In genomic region chr15:70387993-70388392, GRCh38 we compare ENCODE assay signal across 19 cellular contexts.
DNase-seq lines count a peak whose midpoint lies in the region; ATAC-seq and TF ChIP-seq lines count a peak whose summit lies in the region.
"Had no signal": no experiment of that assay in that cellular context is flagged by ENCODE, and none has a peak within 500 bp of the region (broad histone marks: within the 10 kb centered on the region; RNA-seq: fewer than 3 reads in every experiment).

No MANE protein-coding gene starts in this region.

- TF ChIP-seq CTCF in activated CD8-positive, alpha-beta T cell treated with anti-CD3 and anti-CD28 coated beads for 36 hours (IDR thresholded peaks at IDR 0.05) = no peak
- peak; percentile 6 for TF ChIP-seq CTCF in endodermal cell (conservative IDR thresholded peaks at IDR 0.05)
- TF ChIP-seq CTCF in mesothelial cell of epicardium (IDR thresholded peaks at IDR 0.05; ENCODE audit: unreplicated experiment) = no peak
- TF ChIP-seq CTCF in dorsolateral prefrontal cortex (IDR thresholded peaks at IDR 0.05 in 54 of 56, conservative IDR thresholded peaks at IDR 0.05 in 2 of 56; ENCODE audit: low read depth in 1 of 56, partially characterized antibody in 56 of 56) = no peak

- H2AFZ ChIP-seq in GM23248 = no peak overlapping the region

- WGBS in endodermal cell (ENCODE audit: insufficient coverage in 1 of 2, insufficient read length in 1 of 2), 2 experiments = 88 to 89% methylated on average over 1 to 2 of the region's 2 CpGs
- 75 to 81% methylated on average over 2 of the region's 2 CpGs for WGBS in GM23248 (ENCODE audit: low coverage in 1 of 2, low lambda C conversion rate in 2 of 2, missing lambda C conversion rate in 2 of 2), 2 experiments

- H3K27me3 Mint-ChIP-seq in activated CD8-positive, alpha-beta T cell treated with anti-CD3 and anti-CD28 coated beads, Interleukin-2, amount 10 ng/mL, durations not matched to agents 7 days and 5 days (ENCODE audit: low read depth) = peaks cover 18% of the 10 kb centered on the region
- H3K27me3 Mint-ChIP-seq in activated CD8-positive, alpha-beta T cell treated with anti-CD3 and anti-CD28 coated beads for 36 hours = no peaks in the 10 kb centered on the region
- H3K27me3 Mint-ChIP-seq in endodermal cell (ENCODE audit: insufficient read depth) (peaks cover 1% of the 10 kb centered on the region), mesothelial cell of epicardium (ENCODE audit: low read depth) (no peaks in the 10 kb centered on the region)
- H3K27me3 Mint-ChIP-seq: CD4-positive, alpha-beta T cell had no signal

- no peaks in the 10 kb centered on the region for H4K20me1 ChIP-seq in GM23248 (ENCODE audit: insufficient read depth)

- H3K4me2 ChIP-seq in GM23248 (ENCODE audit: unreplicated experiment) = no peak overlapping the region
- H3K4me2 ChIP-seq: A549 had no signal

- in situ Hi-C loops in G401 (cut with HindIII; ENCODE audit: low sequenced_read_pairs) = no loop called here
- in situ Hi-C loops in GM23248 (cut with MboI) = no loop called here

- H3K9me2 ChIP-seq in GM23248 (ENCODE audit: insufficient read depth) = no peaks in the 10 kb centered on the region

- CTCF ChIA-PET in activated CD8-positive, alpha-beta T cell treated with anti-CD3 and anti-CD28 coated beads, Interleukin-2, amount 10 ng/mL, durations not matched to agents 7 days and 5 days (lab: Charles Lee) = no interaction called here
- CTCF ChIA-PET in activated CD8-positive, alpha-beta T cell treated with anti-CD3 and anti-CD28 coated beads for 36 hours (lab: Charles Lee) = no interaction called here

- POLR2A ChIA-PET in activated CD8-positive, alpha-beta T cell treated with anti-CD3 and anti-CD28 coated beads, Interleukin-2, amount 10 ng/mL, durations not matched to agents 7 days and 5 days (lab: Charles Lee) = no interaction called here
- POLR2A ChIA-PET in activated CD8-positive, alpha-beta T cell treated with anti-CD3 and anti-CD28 coated beads for 36 hours (lab: Charles Lee) = no interaction called here

- no peak overlapping the region for H3K9ac ChIP-seq in endodermal cell (ENCODE audit: extremely low read depth, low read length, poor library complexity, severe bottlenecking)
- H3K9ac ChIP-seq in GM23248 = no peak overlapping the region

- no peaks in the 10 kb centered on the region for H3K4me1 Mint-ChIP-seq in activated CD8-positive, alpha-beta T cell treated with anti-CD3 and anti-CD28 coated beads, Interleukin-2, amount 10 ng/mL, durations not matched to agents 7 days and 5 days (ENCODE audit: low read depth)
- H3K4me1 Mint-ChIP-seq in activated CD8-positive, alpha-beta T cell treated with anti-CD3 and anti-CD28 coated beads for 36 hours (ENCODE audit: low read depth) = no peaks in the 10 kb centered on the region
- peaks cover 16% of the 10 kb centered on the region for H3K4me1 Mint-ChIP-seq in endodermal cell
- peaks cover 46% of the 10 kb centered on the region for H3K4me1 Mint-ChIP-seq in mesothelial cell of epicardium

- H3K27me3 ChIP-seq in endodermal cell (ENCODE audit: control insufficient read depth, insufficient read depth, low read length, poor library complexity, severe bottlenecking) (no peaks in the 10 kb centered on the region), dorsolateral prefrontal cortex (peaks cover 0 to under 1% (median 0%) of the 10 kb centered on the region in 45 donors), GM23248 (replicated peaks; ENCODE audit: insufficient read depth) (no peaks in the 10 kb centered on the region)

- H3K9me3 ChIP-seq in endodermal cell (ENCODE audit: control insufficient read depth, low read length) (peaks cover 9% of the 10 kb centered on the region), GM23248 (ENCODE audit: low read depth) (no peaks in the 10 kb centered on the region)
- H3K9me3 ChIP-seq: Caco-2 had no signal

- DNase-seq in activated CD8-positive, alpha-beta T cell treated with anti-CD3 and anti-CD28 coated beads, Interleukin-2, amount 10 ng/mL, durations not matched to agents 7 days and 5 days = peak; percentile 7
- no peak for DNase-seq in activated CD8-positive, alpha-beta T cell treated with anti-CD3 and anti-CD28 coated beads for 36 hours
- DNase-seq in endodermal cell (no peak), mesothelial cell of epicardium (ENCODE audit: low spot score in 2 of 2, unreplicated experiment in 2 of 2) (no peak), dorsolateral prefrontal cortex (no peak), G401 (ENCODE audit: low spot score) (no peak), GM23248 (no peak)
- DNase-seq: AML-193; Caco-2; CD4-positive, alpha-beta T cell; GDM1; GOT3; H7; HFFc6 had no signal

- intact Hi-C loops in activated CD8-positive, alpha-beta T cell treated with anti-CD3 and anti-CD28 coated beads for 36 hours (cut with micrococcal nuclease) = no loop called here
- intact Hi-C loops in dorsolateral prefrontal cortex (cut with DNase I) = no loop called here

- H3K4me3 ChIP-seq in endodermal cell (ENCODE audit: low read length) (no peak overlapping the region), dorsolateral prefrontal cortex (no peak overlapping the region), GM23248 (no peak overlapping the region)
- H3K4me3 ChIP-seq: A549 had no signal

- ATAC-seq in activated CD8-positive, alpha-beta T cell treated with anti-CD3 and anti-CD28 coated beads, Interleukin-2, amount 10 ng/mL, durations not matched to agents 7 days and 5 days = no peak
- ATAC-seq in activated CD8-positive, alpha-beta T cell treated with anti-CD3 and anti-CD28 coated beads for 36 hours = no peak
- ATAC-seq: A549, HCT116 had no signal

- H3K27ac ChIP-seq in endodermal cell (ENCODE audit: low read depth, low read length) (no peak overlapping the region), dorsolateral prefrontal cortex (no peak overlapping the region), GM23248 (no peak overlapping the region)
- H3K27ac ChIP-seq: 22Rv1, A549, C4-2B, HL-60 had no signal

- no peaks in the 10 kb centered on the region for H3K79me2 ChIP-seq in GM23248 (ENCODE audit: insufficient read depth)

- H3K9me3 Mint-ChIP-seq in activated CD8-positive, alpha-beta T cell treated with anti-CD3 and anti-CD28 coated beads, Interleukin-2, amount 10 ng/mL, durations not matched to agents 7 days and 5 days (ENCODE audit: insufficient read depth) = no peaks in the 10 kb centered on the region
- H3K9me3 Mint-ChIP-seq in activated CD8-positive, alpha-beta T cell treated with anti-CD3 and anti-CD28 coated beads for 36 hours = no peaks in the 10 kb centered on the region
- H3K9me3 Mint-ChIP-seq in endodermal cell = peaks cover 8% of the 10 kb centered on the region
- H3K9me3 Mint-ChIP-seq in mesothelial cell of epicardium = peaks cover 8% of the 10 kb centered on the region
- H3K9me3 Mint-ChIP-seq: CD4-positive, alpha-beta T cell; HFFc6 had no signal

- H3K4me1 ChIP-seq in endodermal cell (ENCODE audit: control insufficient read depth, insufficient read depth, low read length) = peaks cover 4% of the 10 kb centered on the region
- H3K4me1 ChIP-seq in GM23248 (ENCODE audit: insufficient read depth) = no peaks in the 10 kb centered on the region
- H3K4me1 ChIP-seq: A549, Caco-2 had no signal

- no peak overlapping the region for H3K4me3 Mint-ChIP-seq in activated CD8-positive, alpha-beta T cell treated with anti-CD3 and anti-CD28 coated beads, Interleukin-2, amount 10 ng/mL, durations not matched to agents 7 days and 5 days
- H3K4me3 Mint-ChIP-seq in activated CD8-positive, alpha-beta T cell treated with anti-CD3 and anti-CD28 coated beads for 36 hours = no peak overlapping the region
- H3K4me3 Mint-ChIP-seq in endodermal cell = no peak overlapping the region
- no peak overlapping the region for H3K4me3 Mint-ChIP-seq in mesothelial cell of epicardium
- H3K4me3 Mint-ChIP-seq: CD4-positive, alpha-beta T cell; HFFc6 had no signal

- H3K36me3 Mint-ChIP-seq in activated CD8-positive, alpha-beta T cell treated with anti-CD3 and anti-CD28 coated beads, Interleukin-2, amount 10 ng/mL, durations not matched to agents 7 days and 5 days (ENCODE audit: low read depth) = no peaks in the 10 kb centered on the region
- no peaks in the 10 kb centered on the region for H3K36me3 Mint-ChIP-seq in activated CD8-positive, alpha-beta T cell treated with anti-CD3 and anti-CD28 coated beads for 36 hours (ENCODE audit: low read depth)
- no peaks in the 10 kb centered on the region for H3K36me3 Mint-ChIP-seq in endodermal cell (ENCODE audit: low read depth)
- H3K36me3 Mint-ChIP-seq in mesothelial cell of epicardium = no peaks in the 10 kb centered on the region

- H3F3A ChIP-seq in GM23248 (ENCODE audit: insufficient read depth) = no peaks in the 10 kb centered on the region

- no peaks in the 10 kb centered on the region for H3K36me3 ChIP-seq in endodermal cell (ENCODE audit: control insufficient read depth, insufficient read depth, low read length)
- H3K36me3 ChIP-seq in GM23248 (ENCODE audit: low read depth) = no peaks in the 10 kb centered on the region

- no peak overlapping the region for H3K27ac Mint-ChIP-seq in activated CD8-positive, alpha-beta T cell treated with anti-CD3 and anti-CD28 coated beads, Interleukin-2, amount 10 ng/mL, durations not matched to agents 7 days and 5 days
- no peak overlapping the region for H3K27ac Mint-ChIP-seq in activated CD8-positive, alpha-beta T cell treated with anti-CD3 and anti-CD28 coated beads for 36 hours
- H3K27ac Mint-ChIP-seq in endodermal cell (no peak overlapping the region), mesothelial cell of epicardium (peak overlapping the region; percentile 53)
- H3K27ac Mint-ChIP-seq: CD4-positive, alpha-beta T cell; HFFc6 had no signal
